23 cellular contexts compared by ENCODE assay signal in genomic region chr2:30684026-30684425, GRCh38.
"Had no signal": no experiment of that assay in that cellular context is flagged by ENCODE, and none has a peak within 500 bp of the region (broad histone marks: within the 10 kb centered on the region; RNA-seq: fewer than 3 reads in every experiment).

No MANE protein-coding gene starts in this region.

- H3K36me3 ChIP-seq: heart left ventricle, left lung, lower lobe of right lung, right lobe of liver, thoracic aorta, uterus had no signal

- ATAC-seq: foreskin keratinocyte; heart left ventricle; left lung; lower lobe of right lung; mucosa of descending colon; right lobe of liver; stimulated activated naive CD8-positive, alpha-beta T cell treated with anti-CD3 and anti-CD28 coated beads, Interleukin-15, Interleukin-2, amounts not matched to agents 100 U/mL and 50 U/mL, for 24 hours had no signal

- H3K4me1 ChIP-seq: foreskin keratinocyte, left lung, lower lobe of right lung, right lobe of liver had no signal

- H3K27ac ChIP-seq: foreskin keratinocyte, heart left ventricle, left lung, lower lobe of right lung, right lobe of liver, skin epidermis, thoracic aorta, uterus had no signal

- DNase-seq: activated CD4-positive, alpha-beta memory T cell treated with anti-CD3 and anti-CD28 coated beads for 36 hours; activated CD4-positive, alpha-beta T cell treated with anti-CD3 and anti-CD28 coated beads for 4 hours; activated CD4-positive, CD25-positive, alpha-beta regulatory T cell; activated effector memory CD4-positive, alpha-beta T cell treated with anti-CD3 and anti-CD28 coated beads, Interleukin-2, amount 50 U/mL, for 16 hours; activated naive CD4-positive, alpha-beta T cell treated with anti-CD3 and anti-CD28 coated beads for 36 hours; activated T-cell treated with anti-CD3 and anti-CD28 coated beads, Interleukin-2, amount 50 U/mL, for 1 hour; amniotic stem cell; caudate nucleus; cortex of kidney; foreskin keratinocyte; heart left ventricle; hypothalamus; left lung; lower lobe of right lung; mucosa of descending colon; stimulated activated CD4-positive, alpha-beta T cell treated with anti-CD3 and anti-CD28 coated beads, Interleukin-12 subunit alpha, Interleukin-12 subunit beta, amount 100 ng/mL, for 4 hours; stimulated activated CD4-positive, alpha-beta T cell treated with anti-CD3 and anti-CD28 coated beads, Interleukin-4, amount 100 ng/mL, for 1 hour; stimulated activated naive CD8-positive, alpha-beta T cell treated with anti-CD3 and anti-CD28 coated beads, Interleukin-15, Interleukin-2, amounts not matched to agents 100 U/mL and 50 U/mL, for 24 hours; trophoblast cell; uterus had no signal

- H3K27me3 ChIP-seq: heart left ventricle, left lung, right lobe of liver, uterus had no signal

- H3K4me3 ChIP-seq: heart left ventricle, left lung, lower lobe of right lung, mucosa of descending colon, right lobe of liver, skin epidermis, thoracic aorta, uterus had no signal

- H3K9me3 ChIP-seq: heart left ventricle, left lung, lower lobe of right lung, mucosa of descending colon, right lobe of liver, thoracic aorta, uterus had no signal
